In genomic region chr10:112261281-112261822, GRCh38 we compare ENCODE assay signal across 1 cellular context.
TF ChIP-seq lines count a peak whose summit lies in the region.

No MANE protein-coding gene starts in this region.

TF ChIP-seq in HepG2, 621 proteins besides CTCF, POLR2A, EP300 and RAD21 (continued from another document and continues in another):
- TF ChIP-seq, protein P1, sequence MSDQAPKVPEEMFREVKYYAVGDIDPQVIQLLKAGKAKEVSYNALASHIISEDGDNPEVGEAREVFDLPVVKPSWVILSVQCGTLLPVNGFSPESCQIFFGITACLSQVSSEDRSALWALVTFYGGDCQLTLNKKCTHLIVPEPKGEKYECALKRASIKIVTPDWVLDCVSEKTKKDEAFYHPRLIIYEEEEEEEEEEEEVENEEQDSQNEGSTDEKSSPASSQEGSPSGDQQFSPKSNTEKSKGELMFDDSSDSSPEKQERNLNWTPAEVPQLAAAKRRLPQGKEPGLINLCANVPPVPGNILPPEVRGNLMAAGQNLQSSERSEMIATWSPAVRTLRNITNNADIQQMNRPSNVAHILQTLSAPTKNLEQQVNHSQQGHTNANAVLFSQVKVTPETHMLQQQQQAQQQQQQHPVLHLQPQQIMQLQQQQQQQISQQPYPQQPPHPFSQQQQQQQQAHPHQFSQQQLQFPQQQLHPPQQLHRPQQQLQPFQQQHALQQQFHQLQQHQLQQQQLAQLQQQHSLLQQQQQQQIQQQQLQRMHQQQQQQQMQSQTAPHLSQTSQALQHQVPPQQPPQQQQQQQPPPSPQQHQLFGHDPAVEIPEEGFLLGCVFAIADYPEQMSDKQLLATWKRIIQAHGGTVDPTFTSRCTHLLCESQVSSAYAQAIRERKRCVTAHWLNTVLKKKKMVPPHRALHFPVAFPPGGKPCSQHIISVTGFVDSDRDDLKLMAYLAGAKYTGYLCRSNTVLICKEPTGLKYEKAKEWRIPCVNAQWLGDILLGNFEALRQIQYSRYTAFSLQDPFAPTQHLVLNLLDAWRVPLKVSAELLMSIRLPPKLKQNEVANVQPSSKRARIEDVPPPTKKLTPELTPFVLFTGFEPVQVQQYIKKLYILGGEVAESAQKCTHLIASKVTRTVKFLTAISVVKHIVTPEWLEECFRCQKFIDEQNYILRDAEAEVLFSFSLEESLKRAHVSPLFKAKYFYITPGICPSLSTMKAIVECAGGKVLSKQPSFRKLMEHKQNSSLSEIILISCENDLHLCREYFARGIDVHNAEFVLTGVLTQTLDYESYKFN (CRISPR knock-in tag; conservative IDR thresholded peaks at IDR 0.05) = peak; percentile 99
- TF ChIP-seq, protein P2, sequence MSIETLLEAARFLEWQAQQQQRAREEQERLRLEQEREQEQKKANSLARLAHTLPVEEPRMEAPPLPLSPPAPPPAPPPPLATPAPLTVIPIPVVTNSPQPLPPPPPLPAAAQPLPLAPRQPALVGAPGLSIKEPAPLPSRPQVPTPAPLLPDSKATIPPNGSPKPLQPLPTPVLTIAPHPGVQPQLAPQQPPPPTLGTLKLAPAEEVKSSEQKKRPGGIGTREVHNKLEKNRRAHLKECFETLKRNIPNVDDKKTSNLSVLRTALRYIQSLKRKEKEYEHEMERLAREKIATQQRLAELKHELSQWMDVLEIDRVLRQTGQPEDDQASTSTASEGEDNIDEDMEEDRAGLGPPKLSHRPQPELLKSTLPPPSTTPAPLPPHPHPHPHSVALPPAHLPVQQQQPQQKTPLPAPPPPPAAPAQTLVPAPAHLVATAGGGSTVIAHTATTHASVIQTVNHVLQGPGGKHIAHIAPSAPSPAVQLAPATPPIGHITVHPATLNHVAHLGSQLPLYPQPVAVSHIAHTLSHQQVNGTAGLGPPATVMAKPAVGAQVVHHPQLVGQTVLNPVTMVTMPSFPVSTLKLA (IDR thresholded peaks at IDR 0.05) = peak; percentile 53
- TF ChIP-seq KAT2B (IDR thresholded peaks at IDR 0.05; ENCODE audit: borderline replicate concordance, low read depth, low read length) = no peak
- TF ChIP-seq BATF2 (CRISPR knock-in tag; IDR thresholded peaks at IDR 0.05) = no peak
- peak; percentile 65; the same call in 1 of the 2 replicates for TF ChIP-seq ZNF34 (CRISPR knock-in tag; IDR thresholded peaks at IDR 0.05; ENCODE audit: borderline replicate concordance)
- peak; percentile 94; the same call in 1 of the 2 replicates for TF ChIP-seq ZNF788 (CRISPR knock-in tag; IDR thresholded peaks at IDR 0.05; ENCODE audit: borderline replicate concordance)
- no peak for TF ChIP-seq ZNF253 (CRISPR knock-in tag; IDR thresholded peaks at IDR 0.05; ENCODE audit: borderline replicate concordance)
- TF ChIP-seq DBP (CRISPR knock-in tag; IDR thresholded peaks at IDR 0.05; ENCODE audit: not compliant biosample characterization) = no peak
- TF ChIP-seq ZNF263 (CRISPR knock-in tag; IDR thresholded peaks at IDR 0.05) = 0 out of 2 replicates have a peak, but pooled peaks have one; percentile 60
- peak; percentile 83; the same call in 1 of the 2 replicates for TF ChIP-seq AHR (CRISPR knock-in tag; IDR thresholded peaks at IDR 0.05)
- peak; percentile 94; the same call in 1 of the 2 replicates for TF ChIP-seq ZNF556 (CRISPR knock-in tag; IDR thresholded peaks at IDR 0.05; ENCODE audit: borderline replicate concordance)
- TF ChIP-seq RBAK (CRISPR knock-in tag; IDR thresholded peaks at IDR 0.05) = peak; percentile 60; the same call in 1 of the 2 replicates
- TF ChIP-seq, protein P3, sequence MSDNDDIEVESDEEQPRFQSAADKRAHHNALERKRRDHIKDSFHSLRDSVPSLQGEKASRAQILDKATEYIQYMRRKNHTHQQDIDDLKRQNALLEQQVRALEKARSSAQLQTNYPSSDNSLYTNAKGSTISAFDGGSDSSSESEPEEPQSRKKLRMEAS (IDR thresholded peaks at IDR 0.05) = peak; percentile 66
- peak; percentile 93 for TF ChIP-seq SKI (IDR thresholded peaks at IDR 0.05; ENCODE audit: partially characterized antibody)
- TF ChIP-seq MED13 (CRISPR knock-in tag; IDR thresholded peaks at IDR 0.05) = peak; percentile 100
- TF ChIP-seq, protein P4, sequence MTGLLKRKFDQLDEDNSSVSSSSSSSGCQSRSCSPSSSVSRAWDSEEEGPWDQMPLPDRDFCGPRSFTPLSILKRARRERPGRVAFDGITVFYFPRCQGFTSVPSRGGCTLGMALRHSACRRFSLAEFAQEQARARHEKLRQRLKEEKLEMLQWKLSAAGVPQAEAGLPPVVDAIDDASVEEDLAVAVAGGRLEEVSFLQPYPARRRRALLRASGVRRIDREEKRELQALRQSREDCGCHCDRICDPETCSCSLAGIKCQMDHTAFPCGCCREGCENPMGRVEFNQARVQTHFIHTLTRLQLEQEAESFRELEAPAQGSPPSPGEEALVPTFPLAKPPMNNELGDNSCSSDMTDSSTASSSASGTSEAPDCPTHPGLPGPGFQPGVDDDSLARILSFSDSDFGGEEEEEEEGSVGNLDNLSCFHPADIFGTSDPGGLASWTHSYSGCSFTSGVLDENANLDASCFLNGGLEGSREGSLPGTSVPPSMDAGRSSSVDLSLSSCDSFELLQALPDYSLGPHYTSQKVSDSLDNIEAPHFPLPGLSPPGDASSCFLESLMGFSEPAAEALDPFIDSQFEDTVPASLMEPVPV (CRISPR knock-in tag; IDR thresholded peaks at IDR 0.05) = peak; percentile 53; the same call in 1 of the 2 replicates
- no peak for TF ChIP-seq ZNF569 (CRISPR knock-in tag; IDR thresholded peaks at IDR 0.05; ENCODE audit: borderline replicate concordance)
- TF ChIP-seq U2AF1 (optimal IDR thresholded peaks at IDR 0.05; ENCODE audit: low read depth, low read length) = no peak
- peak; percentile 62; the same call in 1 of the 2 replicates for TF ChIP-seq ZNF275 (CRISPR knock-in tag; IDR thresholded peaks at IDR 0.05; ENCODE audit: borderline replicate concordance)
- TF ChIP-seq ARNT (IDR thresholded peaks at IDR 0.05) = no peak
- TF ChIP-seq PHF21A (CRISPR knock-in tag; IDR thresholded peaks at IDR 0.05) = peak; percentile 99
- TF ChIP-seq, protein P5, sequence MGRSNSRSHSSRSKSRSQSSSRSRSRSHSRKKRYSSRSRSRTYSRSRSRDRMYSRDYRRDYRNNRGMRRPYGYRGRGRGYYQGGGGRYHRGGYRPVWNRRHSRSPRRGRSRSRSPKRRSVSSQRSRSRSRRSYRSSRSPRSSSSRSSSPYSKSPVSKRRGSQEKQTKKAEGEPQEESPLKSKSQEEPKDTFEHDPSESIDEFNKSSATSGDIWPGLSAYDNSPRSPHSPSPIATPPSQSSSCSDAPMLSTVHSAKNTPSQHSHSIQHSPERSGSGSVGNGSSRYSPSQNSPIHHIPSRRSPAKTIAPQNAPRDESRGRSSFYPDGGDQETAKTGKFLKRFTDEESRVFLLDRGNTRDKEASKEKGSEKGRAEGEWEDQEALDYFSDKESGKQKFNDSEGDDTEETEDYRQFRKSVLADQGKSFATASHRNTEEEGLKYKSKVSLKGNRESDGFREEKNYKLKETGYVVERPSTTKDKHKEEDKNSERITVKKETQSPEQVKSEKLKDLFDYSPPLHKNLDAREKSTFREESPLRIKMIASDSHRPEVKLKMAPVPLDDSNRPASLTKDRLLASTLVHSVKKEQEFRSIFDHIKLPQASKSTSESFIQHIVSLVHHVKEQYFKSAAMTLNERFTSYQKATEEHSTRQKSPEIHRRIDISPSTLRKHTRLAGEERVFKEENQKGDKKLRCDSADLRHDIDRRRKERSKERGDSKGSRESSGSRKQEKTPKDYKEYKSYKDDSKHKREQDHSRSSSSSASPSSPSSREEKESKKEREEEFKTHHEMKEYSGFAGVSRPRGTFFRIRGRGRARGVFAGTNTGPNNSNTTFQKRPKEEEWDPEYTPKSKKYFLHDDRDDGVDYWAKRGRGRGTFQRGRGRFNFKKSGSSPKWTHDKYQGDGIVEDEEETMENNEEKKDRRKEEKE (IDR thresholded peaks at IDR 0.05) = no peak
- peak; percentile 82; the same call in 1 of the 2 replicates for TF ChIP-seq MXD4 (CRISPR knock-in tag; IDR thresholded peaks at IDR 0.05)
- peak; percentile 39 for TF ChIP-seq ZEB1 (IDR thresholded peaks at IDR 0.05; ENCODE audit: insufficient replicate concordance, low read depth)
- peak; percentile 87; the same call in 1 of the 2 replicates for TF ChIP-seq ZNF775 (CRISPR knock-in tag; IDR thresholded peaks at IDR 0.05; ENCODE audit: borderline replicate concordance)
- TF ChIP-seq NR2F6 (IDR thresholded peaks at IDR 0.05) = peak; percentile 100
- TF ChIP-seq NR2F6 (CRISPR knock-in tag; IDR thresholded peaks at IDR 0.05) = peak; percentile 100
- TF ChIP-seq ZNF260 (CRISPR knock-in tag; IDR thresholded peaks at IDR 0.05; ENCODE audit: borderline replicate concordance, low read depth) = no peak
- TF ChIP-seq POGK (CRISPR knock-in tag; conservative IDR thresholded peaks at IDR 0.05) = peak; percentile 94
- TF ChIP-seq ETV6 (CRISPR knock-in tag; conservative IDR thresholded peaks at IDR 0.05) = peak; percentile 93
- TF ChIP-seq STAG1 (CRISPR knock-in tag; IDR thresholded peaks at IDR 0.05) = peak; percentile 54
- peak; percentile 74; the same call in 1 of the 2 replicates for TF ChIP-seq ZNF136 (CRISPR knock-in tag; IDR thresholded peaks at IDR 0.05; ENCODE audit: low read depth)
- TF ChIP-seq, protein P6, sequence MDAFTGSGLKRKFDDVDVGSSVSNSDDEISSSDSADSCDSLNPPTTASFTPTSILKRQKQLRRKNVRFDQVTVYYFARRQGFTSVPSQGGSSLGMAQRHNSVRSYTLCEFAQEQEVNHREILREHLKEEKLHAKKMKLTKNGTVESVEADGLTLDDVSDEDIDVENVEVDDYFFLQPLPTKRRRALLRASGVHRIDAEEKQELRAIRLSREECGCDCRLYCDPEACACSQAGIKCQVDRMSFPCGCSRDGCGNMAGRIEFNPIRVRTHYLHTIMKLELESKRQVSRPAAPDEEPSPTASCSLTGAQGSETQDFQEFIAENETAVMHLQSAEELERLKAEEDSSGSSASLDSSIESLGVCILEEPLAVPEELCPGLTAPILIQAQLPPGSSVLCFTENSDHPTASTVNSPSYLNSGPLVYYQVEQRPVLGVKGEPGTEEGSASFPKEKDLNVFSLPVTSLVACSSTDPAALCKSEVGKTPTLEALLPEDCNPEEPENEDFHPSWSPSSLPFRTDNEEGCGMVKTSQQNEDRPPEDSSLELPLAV (CRISPR knock-in tag; conservative IDR thresholded peaks at IDR 0.05; ENCODE audit: low read depth) = no peak
- peak; percentile 99 for TF ChIP-seq RXRB (CRISPR knock-in tag; IDR thresholded peaks at IDR 0.05; ENCODE audit: borderline replicate concordance)
- no peak for TF ChIP-seq ZFP91 (CRISPR knock-in tag; IDR thresholded peaks at IDR 0.05; ENCODE audit: borderline replicate concordance)
- TF ChIP-seq NR2F2 (IDR thresholded peaks at IDR 0.05; ENCODE audit: borderline replicate concordance, low read depth) = peak; percentile 99
- no peak for TF ChIP-seq ZNF432 (CRISPR knock-in tag; IDR thresholded peaks at IDR 0.05; ENCODE audit: borderline replicate concordance)
- no peak for TF ChIP-seq TERF1 (CRISPR knock-in tag; IDR thresholded peaks at IDR 0.05)
- TF ChIP-seq ZSCAN31 (CRISPR knock-in tag; IDR thresholded peaks at IDR 0.05; ENCODE audit: low read depth) = peak; percentile 65
- peak; percentile 86 for TF ChIP-seq MIER2 (CRISPR knock-in tag; IDR thresholded peaks at IDR 0.05)
- TF ChIP-seq ZNF747 (CRISPR knock-in tag; IDR thresholded peaks at IDR 0.05; ENCODE audit: borderline replicate concordance) = peak; percentile 69; the same call in 1 of the 2 replicates
